In genomic region chr2:216215991-216216390, GRCh38 we compare ENCODE assay signal across 8 cellular contexts.
DNase-seq lines count a peak whose midpoint lies in the region; ATAC-seq, FAIRE-seq and TF ChIP-seq lines count a peak whose summit lies in the region.
"Had no signal": no experiment of that assay in that cellular context is flagged by ENCODE, and none has a peak within 500 bp of the region (broad histone marks: within the 10 kb centered on the region; RNA-seq: fewer than 3 reads in every experiment).

No MANE protein-coding gene starts in this region.

- no peak overlapping the region for H3K4me2 ChIP-seq in Karpas-422 (ENCODE audit: low read depth, low read length, poor library complexity, severe bottlenecking)
- H3K4me2 ChIP-seq in astrocyte (ENCODE audit: low read length), result no peak overlapping the region

- H3K79me2 ChIP-seq in Karpas-422 (ENCODE audit: low read length), result no peaks in the 10 kb centered on the region
- H3K79me2 ChIP-seq in astrocyte (ENCODE audit: insufficient read depth, low read length), result no peaks in the 10 kb centered on the region

- H3K27me3 ChIP-seq in Karpas-422 (ENCODE audit: low read length), result no peaks in the 10 kb centered on the region
- no peaks in the 10 kb centered on the region for H3K27me3 ChIP-seq in astrocyte (ENCODE audit: insufficient read depth, low read length)

- peaks cover 8% of the 10 kb centered on the region for H3K36me3 Mint-ChIP-seq in astrocyte (ENCODE audit: low read depth, unreplicated experiment)
- no peaks in the 10 kb centered on the region for H3K36me3 Mint-ChIP-seq in mesothelial cell of epicardium

- H3K36me3 ChIP-seq in Karpas-422 (ENCODE audit: insufficient read depth, low read length) (peaks cover 5% of the 10 kb centered on the region; the same call in 1 of the 2 replicates), astrocyte (ENCODE audit: insufficient read depth, low read length) (peaks cover 5% of the 10 kb centered on the region)

- H3K4me1 Mint-ChIP-seq in astrocyte (ENCODE audit: low read depth, unreplicated experiment), result peaks cover 40% of the 10 kb centered on the region
- peaks cover 16% of the 10 kb centered on the region for H3K4me1 Mint-ChIP-seq in mesothelial cell of epicardium

- H3K4me3 Mint-ChIP-seq in astrocyte (ENCODE audit: unreplicated experiment), result no peak overlapping the region
- no peak overlapping the region for H3K4me3 Mint-ChIP-seq in mesothelial cell of epicardium

- TF ChIP-seq CTCF in GM12865 (IDR thresholded peaks at IDR 0.05; ENCODE audit: insufficient read depth, low read depth, low read length, missing control alignments) (peak; percentile 46), astrocyte (IDR thresholded peaks at IDR 0.05; ENCODE audit: insufficient read depth, low read depth, low read length) (peak; percentile 35), mesothelial cell of epicardium (IDR thresholded peaks at IDR 0.05; ENCODE audit: unreplicated experiment) (peak; percentile 42)

- peak; percentile 38 for DNase-seq in GM12865 (ENCODE audit: low read depth)
- peak; percentile 62 for DNase-seq in Karpas-422
- no peak for DNase-seq in astrocyte (ENCODE audit: low read depth)
- DNase-seq in mesothelial cell of epicardium (ENCODE audit: low spot score in 2 of 2, unreplicated experiment in 2 of 2), result no peak
- DNase-seq in NCI-H1048 (lab: John Stamatoyannopoulos, UW), result no peak
- DNase-seq in NCI-H1436 (lab: John Stamatoyannopoulos, UW), result no peak

- H2AFZ ChIP-seq in Karpas-422 (ENCODE audit: low read length) (no peak overlapping the region), astrocyte (ENCODE audit: low read depth, low read length) (no peak overlapping the region)

- no peak for ATAC-seq in HG02970 (IDR thresholded peaks at IDR 0.05; ENCODE audit: low FRiP score, unreplicated experiment)

- H3K27ac Mint-ChIP-seq in astrocyte (ENCODE audit: unreplicated experiment) (no peak overlapping the region), mesothelial cell of epicardium (no peak overlapping the region)

- H3K27me3 Mint-ChIP-seq in astrocyte (ENCODE audit: low read depth, unreplicated experiment), result no peaks in the 10 kb centered on the region
- no peaks in the 10 kb centered on the region for H3K27me3 Mint-ChIP-seq in mesothelial cell of epicardium (ENCODE audit: low read depth)

- H3K9me3 Mint-ChIP-seq in astrocyte (ENCODE audit: unreplicated experiment), result no peaks in the 10 kb centered on the region
- H3K9me3 Mint-ChIP-seq in mesothelial cell of epicardium, result no peaks in the 10 kb centered on the region

- H3K9me3 ChIP-seq in Karpas-422 (ENCODE audit: low read length) (no peaks in the 10 kb centered on the region), astrocyte (ENCODE audit: insufficient read depth, low read depth, low read length) (no peaks in the 10 kb centered on the region)

- no peak for FAIRE-seq in astrocyte (lab: Jason Lieb, UNC)
- FAIRE-seq: endometrium had no signal

- H3K27ac ChIP-seq in Karpas-422 (ENCODE audit: low read length) (no peak overlapping the region), astrocyte (ENCODE audit: low read depth, low read length) (no peak overlapping the region)

- H4K20me1 ChIP-seq in Karpas-422 (ENCODE audit: insufficient read depth, low read depth, low read length), result no peaks in the 10 kb centered on the region
- no peaks in the 10 kb centered on the region for H4K20me1 ChIP-seq in astrocyte (ENCODE audit: insufficient read depth, low read length)

- no peak overlapping the region for H3K9ac ChIP-seq in Karpas-422 (ENCODE audit: low read length)
- no peak overlapping the region for H3K9ac ChIP-seq in astrocyte (ENCODE audit: low read length)

- no peaks in the 10 kb centered on the region for H3K9me2 ChIP-seq in Karpas-422 (replicated peaks; ENCODE audit: insufficient read depth, low read length)

- H3K4me3 ChIP-seq in GM12865 (ENCODE audit: low read depth, low read length), result no peak overlapping the region
- H3K4me3 ChIP-seq in Karpas-422 (ENCODE audit: low read length), result no peak overlapping the region
- no peak overlapping the region for H3K4me3 ChIP-seq in astrocyte (ENCODE audit: insufficient read depth, low read depth, low read length)

- no peaks in the 10 kb centered on the region for H3K4me1 ChIP-seq in Karpas-422 (ENCODE audit: low read length)
- peaks cover 23% of the 10 kb centered on the region for H3K4me1 ChIP-seq in astrocyte (ENCODE audit: insufficient read depth, low read length)

Comparison
In these comparisons a context has a peak if more than half of its experiments do, and no peak if none do; other contexts are left out.
1. DNase-seq: peak in GM12865 (single experiment) and Karpas-422 (single experiment); none in astrocyte (single experiment), mesothelial cell of epicardium (0 of 2), NCI-H1048 (single experiment) and NCI-H1436 (single experiment).
2. Peak in every context shown above with its lines, with median percentiles within 50 percentile points of each other: CTCF ChIP-seq.